ENCODE assay signal across 8 cellular contexts in genomic region chr1:93847811-93848288, GRCh38. TPM values are rescaled to one million over a fixed set of nuclear protein-coding genes. Genes with fewer than 3 reads are reported as not detected.
DNase-seq lines count a peak whose midpoint lies in the region; ATAC-seq and TF ChIP-seq lines count a peak whose summit lies in the region.

No MANE protein-coding gene starts in this region.

- TF ChIP-seq CTCF in AG04450 (IDR thresholded peaks at IDR 0.05; ENCODE audit: low read depth, low read length) (no peak), lower lobe of right lung (IDR thresholded peaks at IDR 0.05) (no peak)

- POLR2A ChIA-PET in AG04450 (lab: Yijun Ruan, JAX) = no interaction called here

- peak overlapping the region; percentile 76 to 88 for H3K9ac ChIP-seq in duodenal mucosa (ENCODE audit: low read depth in 1 of 2, low read length in 2 of 2)

- peak; percentile 14 for ATAC-seq in GM18873 (IDR thresholded peaks at IDR 0.05; ENCODE audit: low FRiP score, unreplicated experiment)
- peak; percentile 26 for ATAC-seq in HG03159 (IDR thresholded peaks at IDR 0.05; ENCODE audit: unreplicated experiment)
- peak; percentile 57 to 63 for ATAC-seq in lower lobe of right lung

- peaks cover 9 to 19% of the 10 kb centered on the region in 2 donors for H3K4me1 ChIP-seq in duodenal mucosa (ENCODE audit: control insufficient read depth in 1 of 2, insufficient read depth in 2 of 2, low read length in 2 of 2)
- peaks cover 40% of the 10 kb centered on the region for H3K4me1 ChIP-seq in lower lobe of right lung

- DNase-seq in AG04450 (ENCODE audit: low read depth, low spot score) = peak; percentile 32
- peak; percentile 70 for DNase-seq in NCI-H446 treated with DMSO at 0.1 percent for 48 hours (lab: John Stamatoyannopoulos, UW)
- peak; percentile 37 to 49 for DNase-seq in activated CD4-positive, alpha-beta T cell treated with anti-CD3 and anti-CD28 coated beads, Interleukin-2, amount 50 U/mL, for 24 hours (ENCODE audit: low read depth in 1 of 2, low spot score in 1 of 2)
- peak; percentile 79 for DNase-seq in lower lobe of right lung
- DNase-seq in stimulated activated CD4-positive, alpha-beta T cell treated with anti-CD3 and anti-CD28 coated beads, TNF-alpha, amount 100 ng/mL, for 4 hours (ENCODE audit: low read depth in 3 of 3) = peak; percentile 41 to 70 (median 67)

- intact Hi-C loops in lower lobe of right lung (cut with DNase I) = no loop called here

- H3K36me3 ChIP-seq in duodenal mucosa (ENCODE audit: control insufficient read depth in 1 of 2, insufficient read depth in 2 of 2, low read length in 2 of 2) = no peaks in the 10 kb centered on the region
- no peaks in the 10 kb centered on the region for H3K36me3 ChIP-seq in lower lobe of right lung

- H3K9me3 ChIP-seq in AG04450 (ENCODE audit: control insufficient read depth, insufficient read depth, low read length) = peaks cover 4% of the 10 kb centered on the region; the same call in 1 of the 2 replicates
- no peaks in the 10 kb centered on the region for H3K9me3 ChIP-seq in duodenal mucosa (ENCODE audit: control insufficient read depth in 1 of 2, low read length in 2 of 2)
- H3K9me3 ChIP-seq in lower lobe of right lung = no peaks in the 10 kb centered on the region

- H3K4me3 ChIP-seq in AG04450 (ENCODE audit: low read depth, low read length) (peak overlapping the region; percentile 83), duodenal mucosa (ENCODE audit: low read depth in 1 of 2, low read length in 2 of 2) (peak overlapping the region; percentile 82 to 88), lower lobe of right lung (peak overlapping the region; percentile 83)

- CTCF ChIA-PET in AG04450 (lab: Charles Lee) = interaction anchor here (0.6 to 2.9 kb wide), 3 partner anchors 8 to 273 kb away, joined by 4 to 11 read pairs (median 4); partner anchors contain the start of gene ABCA4

- H3K27me3 ChIP-seq in AG04450 (ENCODE audit: control insufficient read depth, insufficient read depth, low read length) = no peaks in the 10 kb centered on the region
- no peaks in the 10 kb centered on the region for H3K27me3 ChIP-seq in duodenal mucosa (ENCODE audit: control insufficient read depth in 1 of 2, insufficient read depth in 2 of 2, low read length in 2 of 2)
- no peaks in the 10 kb centered on the region for H3K27me3 ChIP-seq in lower lobe of right lung (ENCODE audit: low read depth)

- peak overlapping the region; percentile 89 for H3K27ac ChIP-seq in AG04450 (ENCODE audit: low read depth, low read length)
- peak overlapping the region; percentile 88 for H3K27ac ChIP-seq in duodenal mucosa (ENCODE audit: low read depth, low read length)
- H3K27ac ChIP-seq in lower lobe of right lung = peak overlapping the region; percentile 96

RNA-seq across cellular contexts. Expression of gene DNTTIP2, which starts 31.2 kb away (rescaled TPM):
- 27.4 and 31.6 TPM in 2 replicates for polyA plus RNA-seq in AG04450 (2011; rRNA removed)
- 12.1 and 27.0 TPM in 2 replicates for polyA minus RNA-seq in AG04450 (2011; rRNA and poly(A)+ RNA removed)
- 46.8 TPM for total RNA-seq in lower lobe of right lung

Comparison
In these comparisons a context has a peak if more than half of its experiments do, and no peak if none do; other contexts are left out.
1. Peak in every context shown above with its lines: DNase-seq, ATAC-seq, H3K4me3 ChIP-seq and H3K27ac ChIP-seq.